ENCODE assay signal across 22 cellular contexts in the genomic region with DNA sequence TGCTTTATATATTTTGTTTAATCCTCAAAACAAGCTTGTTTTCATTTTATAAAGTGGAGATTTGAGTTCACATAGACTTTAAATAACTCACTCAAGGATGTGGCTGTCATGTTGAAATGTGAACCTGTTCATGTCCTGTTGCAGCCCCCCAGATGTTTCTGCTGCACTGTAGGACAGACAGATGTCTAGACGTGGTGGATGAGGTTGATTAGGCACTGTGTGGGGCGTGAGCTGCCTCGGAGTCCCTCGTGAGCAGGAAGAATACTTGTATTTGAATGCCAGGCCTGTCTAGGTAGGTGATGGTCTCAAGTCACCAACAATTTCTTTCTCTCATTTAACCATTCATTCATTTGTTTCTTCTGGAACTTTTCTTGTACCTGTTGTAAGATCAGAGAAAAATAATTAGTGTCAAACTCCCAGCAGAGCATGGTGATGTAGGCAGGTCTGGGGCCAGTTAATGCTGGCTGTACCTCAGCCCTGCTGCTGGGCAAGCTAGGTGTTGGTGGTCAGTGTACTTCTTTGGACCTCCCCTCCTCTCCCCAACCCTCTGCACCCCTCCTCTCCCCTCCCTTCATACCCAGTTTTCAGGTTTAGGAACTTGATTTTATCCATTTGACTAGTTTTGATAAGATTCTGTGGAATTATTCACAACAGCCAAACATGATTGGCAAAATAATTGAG. TPM values are rescaled to one million over a fixed set of nuclear protein-coding genes. Genes with fewer than 3 reads are reported as not detected.
DNase-seq lines count a peak whose midpoint lies in the region; ATAC-seq and TF ChIP-seq lines count a peak whose summit lies in the region.
"Had no signal": no experiment of that assay in that cellular context is flagged by ENCODE, and none has a peak within 500 bp of the region (broad histone marks: within the 10 kb centered on the region; RNA-seq: fewer than 3 reads in every experiment).

No MANE protein-coding gene starts in this region.

- no peak overlapping the region for H2BK5ac ChIP-seq in trophoblast cell (ENCODE audit: low read depth, low read length, poor library complexity)

- H3F3A ChIP-seq in GM23338 (replicated peaks; ENCODE audit: low read depth) = no peaks in the 10 kb centered on the region

- no peaks in the 10 kb centered on the region for H3K27me3 ChIP-seq in GM23338 (ENCODE audit: insufficient read depth)
- no peaks in the 10 kb centered on the region for H3K27me3 ChIP-seq in SJCRH30
- H3K27me3 ChIP-seq in iPS-15b (ENCODE audit: control insufficient read depth, insufficient read depth, low read length) = no peaks in the 10 kb centered on the region
- no peaks in the 10 kb centered on the region for H3K27me3 ChIP-seq in trophoblast cell (ENCODE audit: insufficient read depth, low read length)
- H3K27me3 ChIP-seq: heart left ventricle, SJSA1, tibial artery had no signal

- H3K36me3 ChIP-seq in GM23338 (ENCODE audit: insufficient read depth) = no peaks in the 10 kb centered on the region
- no peaks in the 10 kb centered on the region for H3K36me3 ChIP-seq in SJCRH30
- no peaks in the 10 kb centered on the region for H3K36me3 ChIP-seq in iPS-15b (ENCODE audit: control insufficient read depth, insufficient read depth, low read length)
- peaks cover 0 to 1% of the 10 kb centered on the region in 2 experiments for H3K36me3 ChIP-seq in trophoblast cell (ENCODE audit: control insufficient read depth in 1 of 2, insufficient read depth in 2 of 2, low read length in 2 of 2)
- H3K36me3 ChIP-seq: SJSA1, tibial artery, WERI-Rb-1 had no signal

- no peak overlapping the region for H3K4me3 Mint-ChIP-seq in GM23338
- H3K4me3 Mint-ChIP-seq: CD8-positive, alpha-beta T cell; naive thymus-derived CD4-positive, alpha-beta T cell had no signal

- no peaks in the 10 kb centered on the region for H3K9me2 ChIP-seq in GM23338 (ENCODE audit: insufficient read depth)

- DNase-seq in GM23338 (ENCODE audit: low spot score) (no peak), SJCRH30 (peak; percentile 19 to 21), trophoblast cell (no peak), NCI-H146 treated with DMSO at 0.1 percent for 48 hours (lab: John Stamatoyannopoulos, UW; ENCODE audit: unreplicated experiment) (no peak)
- DNase-seq: activated CD8-positive, alpha-beta memory T cell treated with anti-CD3 and anti-CD28 coated beads, Interleukin-2, amount 50 U/mL, for 4 hours; DND-41; heart left ventricle; IMR-90; mammary epithelial cell; naive thymus-derived CD4-positive, alpha-beta T cell; NCI-H146; NCI-H2227 treated with DMSO at 0.1 percent for 48 hours; PC-9; stimulated activated naive CD4-positive, alpha-beta T cell treated with Interleukin-2 at 50 U/mL for 16 hours; tibial artery; WERI-Rb-1 had no signal

- no peak overlapping the region for H2AFZ ChIP-seq in GM23338
- no peak overlapping the region for H2AFZ ChIP-seq in trophoblast cell (ENCODE audit: insufficient read depth, low read length, poor library complexity)
- H2AFZ ChIP-seq: PC-9 had no signal

- H3K27ac Mint-ChIP-seq in GM23338 = peak overlapping the region; percentile 85
- H3K27ac Mint-ChIP-seq: CD8-positive, alpha-beta T cell; naive thymus-derived CD4-positive, alpha-beta T cell had no signal

- H3K4me3 ChIP-seq in GM23338 = 0 out of 2 replicates have a peak overlapping the region, but pooled peaks have one; percentile 6
- H3K4me3 ChIP-seq in SJCRH30 = no peak overlapping the region
- H3K4me3 ChIP-seq in iPS-15b (ENCODE audit: low read depth, low read length) = no peak overlapping the region
- H3K4me3 ChIP-seq in trophoblast cell (ENCODE audit: low read depth, low read length) = no peak overlapping the region
- H3K4me3 ChIP-seq: coronary artery, heart left ventricle, PC-9, SJSA1, tibial artery had no signal

- 0 out of 2 replicates have a peak, but pooled peaks cover 2% of the 10 kb centered on the region for H4K20me1 ChIP-seq in GM23338 (replicated peaks; ENCODE audit: insufficient read depth)

- H3K4me2 ChIP-seq in GM23338 (peak overlapping the region; percentile 60), trophoblast cell (ENCODE audit: low read length) (peak overlapping the region; percentile 35)
- H3K4me2 ChIP-seq: PC-9 had no signal

- H3K9me3 Mint-ChIP-seq in GM23338 = no peaks in the 10 kb centered on the region
- H3K9me3 Mint-ChIP-seq: CD8-positive, alpha-beta T cell; naive thymus-derived CD4-positive, alpha-beta T cell had no signal

- H3K18ac ChIP-seq in trophoblast cell (ENCODE audit: low read length) = no peak overlapping the region

- H3K4me1 Mint-ChIP-seq in GM23338 = peaks cover 61% of the 10 kb centered on the region

- H3K14ac ChIP-seq in trophoblast cell (ENCODE audit: low read length) = no peak overlapping the region

- H3K9ac ChIP-seq in iPS-15b (ENCODE audit: low read depth, low read length) = peak overlapping the region; percentile 10
- peak overlapping the region; percentile 28 for H3K9ac ChIP-seq in trophoblast cell (ENCODE audit: low read length)

- no peak overlapping the region for H4K12ac ChIP-seq in trophoblast cell (ENCODE audit: low read depth, low read length)

- WGBS in trophoblast cell (ENCODE audit: extremely low coverage, insufficient coverage, insufficient read length) = no CpG with 5 or more reads among the region's 4 CpGs

- no peak for TF ChIP-seq CTCF in GM23338 (conservative IDR thresholded peaks at IDR 0.05; ENCODE audit: low read depth in 2 of 2)

- H3K27ac ChIP-seq in GM23338 (ENCODE audit: low read depth) (peak overlapping the region; percentile 81), SJCRH30 (no peak overlapping the region), trophoblast cell (ENCODE audit: low read depth, low read length) (peak overlapping the region; percentile 76)
- H3K27ac ChIP-seq: coronary artery, heart left ventricle, PC-9, SJSA1, tibial artery, WERI-Rb-1 had no signal

- no peak overlapping the region for H2BK12ac ChIP-seq in trophoblast cell (ENCODE audit: low read length)

- no peaks in the 10 kb centered on the region for H3K27me3 Mint-ChIP-seq in GM23338 (ENCODE audit: insufficient read depth, low read depth, poor library complexity)

- no peak overlapping the region for H2AK5ac ChIP-seq in trophoblast cell (ENCODE audit: low read length)

- no peak overlapping the region for H3K23ac ChIP-seq in trophoblast cell (ENCODE audit: low read length)

- H3K4me1 ChIP-seq in GM23338 (ENCODE audit: insufficient read depth) = peaks cover 59% of the 10 kb centered on the region
- H3K4me1 ChIP-seq in SJCRH30 = peaks cover 15% of the 10 kb centered on the region
- peaks cover 40% of the 10 kb centered on the region for H3K4me1 ChIP-seq in iPS-15b (ENCODE audit: control insufficient read depth, insufficient read depth, low read length)
- H3K4me1 ChIP-seq in trophoblast cell (ENCODE audit: control insufficient read depth in 1 of 2, insufficient read depth in 2 of 2, low read length in 2 of 2) = peaks cover 6 to 8% of the 10 kb centered on the region in 2 experiments

- ATAC-seq in GM23338 (peak; percentile 63), HG03095 (IDR thresholded peaks at IDR 0.05; ENCODE audit: unreplicated experiment) (no peak), GM21367 (IDR thresholded peaks at IDR 0.05; ENCODE audit: unreplicated experiment) (no peak)
- ATAC-seq: CD8-positive, alpha-beta T cell; heart left ventricle; naive thymus-derived CD4-positive, alpha-beta T cell had no signal

- no peaks in the 10 kb centered on the region for H3K36me3 Mint-ChIP-seq in GM23338 (ENCODE audit: low read depth)
- H3K36me3 Mint-ChIP-seq: CD8-positive, alpha-beta T cell had no signal

- peak overlapping the region; percentile 95 for H3K4ac ChIP-seq in trophoblast cell (ENCODE audit: low read depth, low read length)

- no peak overlapping the region for H2BK120ac ChIP-seq in trophoblast cell (ENCODE audit: insufficient read depth, low read length, poor library complexity)

- peaks cover 100% of the 10 kb centered on the region for H3K79me2 ChIP-seq in GM23338 (replicated peaks; ENCODE audit: insufficient read depth)
- H3K79me2 ChIP-seq in trophoblast cell (ENCODE audit: control insufficient read depth, insufficient read depth, low read length, poor library complexity) = peaks cover 4% of the 10 kb centered on the region

- H4K91ac ChIP-seq in trophoblast cell (ENCODE audit: low read depth, low read length) = no peak overlapping the region

- H4K8ac ChIP-seq in trophoblast cell (ENCODE audit: low read depth, low read length) = no peak overlapping the region

- H3K79me1 ChIP-seq in trophoblast cell (ENCODE audit: low read length) = peaks cover 2% of the 10 kb centered on the region

- H3K9me3 ChIP-seq in SJCRH30 (replicated peaks) = no peaks in the 10 kb centered on the region
- H3K9me3 ChIP-seq in iPS-15b (ENCODE audit: control insufficient read depth, insufficient read depth, low read length) = no peaks in the 10 kb centered on the region
- no peaks in the 10 kb centered on the region for H3K9me3 ChIP-seq in trophoblast cell (ENCODE audit: insufficient read depth, low read depth, low read length)
- H3K9me3 ChIP-seq: heart left ventricle, SJSA1, tibial artery had no signal

TF ChIP-seq in GM23338, 12 proteins besides CTCF, POLR2A, EP300 and RAD21 (continues in another document):
- no peak for TF ChIP-seq NANOG (IDR thresholded peaks at IDR 0.05; ENCODE audit: borderline replicate concordance)
- no peak for TF ChIP-seq ZNF114 (CRISPR knock-in tag; IDR thresholded peaks at IDR 0.05)
- TF ChIP-seq EZH2phosphoT487 (IDR thresholded peaks at IDR 0.05; ENCODE audit: unreplicated experiment) = no peak
- no peak for TF ChIP-seq JUNB (IDR thresholded peaks at IDR 0.05; ENCODE audit: unreplicated experiment)
- TF ChIP-seq EZH2 (IDR thresholded peaks at IDR 0.05; ENCODE audit: low read depth, unreplicated experiment) = no peak
- TF ChIP-seq POLR2AphosphoS5 (IDR thresholded peaks at IDR 0.05; ENCODE audit: low read depth) = no peak
- no peak for TF ChIP-seq ZNF331 (CRISPR knock-in tag; IDR thresholded peaks at IDR 0.05; ENCODE audit: low read depth)
- no peak for TF ChIP-seq ETS1 (IDR thresholded peaks at IDR 0.05)
- TF ChIP-seq STAT1 (IDR thresholded peaks at IDR 0.05; ENCODE audit: unreplicated experiment) = no peak
- no peak for TF ChIP-seq CREB1 (CRISPR knock-in tag; IDR thresholded peaks at IDR 0.05; ENCODE audit: low read depth)

RNA-seq across cellular contexts. Expression of gene AFDN, which starts 34.0 kb away (rescaled TPM):
- 200 and 208 TPM in 2 replicates for total RNA-seq in GM23338 (2014; rRNA removed; shearing (Covaris generic))
- 66.9 and 78.4 TPM in 2 replicates for polyA plus RNA-seq in GM23338 (2016; fragmentation: Nextera tagmentation; extraction: Ambion mirVana)
- 64.5 and 75.0 TPM in 2 replicates for total RNA-seq in SJCRH30 (2014; rRNA removed; shearing (Covaris generic))
- polyA plus RNA-seq in trophoblast cell (2013) = 195 and 197 TPM in 2 replicates

Comparison
In these comparisons a context has a peak if more than half of its experiments do, and no peak if none do; other contexts are left out.
1. DNase-seq: peak in SJCRH30 (2 of 2); none in GM23338 (single experiment), trophoblast cell (0 of 2) and NCI-H146 treated with DMSO at 0.1 percent for 48 hours (single experiment).